1 cellular context compared by ENCODE assay signal in genomic region chr17:75785016-75785769, GRCh38.
TF ChIP-seq lines count a peak whose summit lies in the region.

No MANE protein-coding gene starts in this region.

TF ChIP-seq in IMR-90, 13 proteins besides CTCF, POLR2A, EP300 and RAD21 (continued from another document):
- TF ChIP-seq RCOR1 (IDR thresholded peaks at IDR 0.05; ENCODE audit: insufficient replicate concordance, low read length): no peak
- peak; percentile 37; the same call in 1 of the 2 replicates for TF ChIP-seq USF2 (IDR thresholded peaks at IDR 0.05; ENCODE audit: low read depth, low read length)
- no peak for TF ChIP-seq NFE2L2 (IDR thresholded peaks at IDR 0.05; ENCODE audit: low read depth, low read length)
- TF ChIP-seq RFX5 (IDR thresholded peaks at IDR 0.05; ENCODE audit: low read depth, low read length): no peak
- TF ChIP-seq MAZ (IDR thresholded peaks at IDR 0.05; ENCODE audit: borderline replicate concordance, low read depth, low read length): peak; percentile 88
TF ChIP-seq in IMR-90: peak in this region for 5.
